ENCODE assay signal across 16 cellular contexts in the genomic region with DNA sequence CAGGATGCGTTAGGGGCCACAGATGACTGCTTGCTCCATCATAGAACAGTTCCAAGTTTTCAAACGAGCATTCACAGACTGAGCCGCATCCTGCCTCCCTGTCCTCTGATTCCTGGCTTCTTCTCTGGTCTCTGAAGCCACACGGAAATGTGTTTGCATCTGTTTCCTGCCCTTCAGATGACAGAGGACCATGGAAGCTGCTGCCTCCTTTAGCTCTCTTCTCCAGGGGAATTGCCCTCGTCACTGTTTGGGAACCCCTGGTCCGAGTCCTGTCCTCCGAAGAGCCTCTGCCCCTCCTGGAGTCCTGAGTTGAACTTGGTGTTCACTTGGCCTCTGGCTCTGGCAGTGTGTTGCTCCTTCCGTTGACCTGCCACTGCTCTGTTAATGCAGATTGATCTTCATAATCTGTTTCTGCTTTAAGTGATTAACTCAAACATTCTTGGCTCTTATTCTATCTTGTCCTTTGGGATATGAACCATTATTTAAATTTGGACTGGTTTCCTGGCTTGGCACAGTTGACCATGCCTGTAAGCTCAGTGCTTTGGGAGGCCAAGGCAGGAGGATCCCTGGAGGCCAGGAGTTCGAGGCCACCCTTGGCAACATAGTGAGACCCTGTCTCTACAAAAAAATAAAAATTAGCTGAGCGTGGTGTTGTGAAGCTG.
DNase-seq lines count a peak whose midpoint lies in the region; ATAC-seq and TF ChIP-seq lines count a peak whose summit lies in the region.
"Had no signal": no experiment of that assay in that cellular context is flagged by ENCODE, and none has a peak within 500 bp of the region (broad histone marks: within the 10 kb centered on the region; RNA-seq: fewer than 3 reads in every experiment).

No MANE protein-coding gene starts in this region.

- H3K4me2 ChIP-seq in SK-N-SH (no peak overlapping the region), parathyroid adenoma (ENCODE audit: low read length) (no peak overlapping the region)

- H4K20me1 ChIP-seq in SK-N-SH (ENCODE audit: insufficient read depth) = no peaks in the 10 kb centered on the region

- H3K27ac ChIP-seq in SK-N-SH (ENCODE audit: low read depth in 2 of 2, low read length in 1 of 2) (no peak overlapping the region; a peak in 1 of 4 replicates), left ventricle myocardium inferior (replicated peaks) (peak overlapping the region; percentile 83), parathyroid adenoma (peak overlapping the region; percentile 60), uterus (peak overlapping the region; percentile 44 to 62)
- H3K27ac ChIP-seq: 22Rv1 had no signal

- TF ChIP-seq CTCF in SK-N-SH (IDR thresholded peaks at IDR 0.05) (no peak), left ventricle myocardium inferior (IDR thresholded peaks at IDR 0.05; ENCODE audit: borderline replicate concordance) (no peak), parathyroid adenoma (IDR thresholded peaks at IDR 0.05) (no peak), uterus (IDR thresholded peaks at IDR 0.05) (no peak), GM13976 (IDR thresholded peaks at IDR 0.05; ENCODE audit: borderline replicate concordance, control extremely low read depth, extremely low read depth, insufficient read depth, missing control alignments) (no peak)

- H3F3A ChIP-seq in SK-N-SH (replicated peaks; ENCODE audit: insufficient read depth) = peaks cover 9% of the 10 kb centered on the region

- H3K79me2 ChIP-seq in SK-N-SH (ENCODE audit: insufficient read depth) (no peaks in the 10 kb centered on the region), parathyroid adenoma (no peaks in the 10 kb centered on the region)

- no peaks in the 10 kb centered on the region for H3K27me3 ChIP-seq in SK-N-SH (ENCODE audit: insufficient read depth)
- H3K27me3 ChIP-seq in left ventricle myocardium inferior (ENCODE audit: low read depth) = no peaks in the 10 kb centered on the region
- H3K27me3 ChIP-seq in parathyroid adenoma (ENCODE audit: control insufficient read depth, insufficient read depth, low read length) = no peaks in the 10 kb centered on the region
- no peaks in the 10 kb centered on the region for H3K27me3 ChIP-seq in uterus

- H3K9me2 ChIP-seq in SK-N-SH = no peaks in the 10 kb centered on the region

- no peak; the same call in 2 of the 3 replicates for ATAC-seq in SK-N-SH treated with all-trans-retinoic acid at 6 μM for 48 hours
- ATAC-seq: mucosa of descending colon had no signal

- no peak overlapping the region for H3K4me3 ChIP-seq in SK-N-SH (ENCODE audit: low read depth in 2 of 2, low read length in 1 of 2)
- H3K4me3 ChIP-seq in left ventricle myocardium inferior = peak overlapping the region; percentile 34
- H3K4me3 ChIP-seq in parathyroid adenoma (ENCODE audit: low read depth, low read length) = no peak overlapping the region
- no peak overlapping the region for H3K4me3 ChIP-seq in uterus
- H3K4me3 ChIP-seq: mucosa of descending colon had no signal

- intact Hi-C loops in left ventricle myocardium inferior (cut with micrococcal nuclease) (no loop called here), uterus (cut with DNase I; ENCODE audit: low total_unique reads) (no loop called here)

- DNase-seq in SK-N-SH = no peak
- DNase-seq in left ventricle myocardium inferior = no peak
- no peak for DNase-seq in uterus
- no peak for DNase-seq in SIG-M5 treated with dmso at 0.1 percent for 504 hours (lab: John Stamatoyannopoulos, UW; ENCODE audit: unreplicated experiment)
- DNase-seq in DMS53 (lab: John Stamatoyannopoulos, UW) = no peak
- DNase-seq in GM13976 (ENCODE audit: low spot score) = no peak
- DNase-seq: activated naive CD4-positive, alpha-beta T cell treated with anti-CD3 and anti-CD28 coated beads, Interleukin-2, amount 10 ng/mL, durations not matched to agents 7 days and 5 days; DND-41; effector memory CD4-positive, alpha-beta T cell; immature natural killer cell; mucosa of descending colon; NCI-H1436; T-helper 1 cell had no signal

- H3K9me3 ChIP-seq in SK-N-SH (no peaks in the 10 kb centered on the region), left ventricle myocardium inferior (replicated peaks) (no peaks in the 10 kb centered on the region), parathyroid adenoma (ENCODE audit: control insufficient read depth, low read length) (no peaks in the 10 kb centered on the region), uterus (no peaks in the 10 kb centered on the region)
- H3K9me3 ChIP-seq: mucosa of descending colon had no signal

- in situ Hi-C loops in GM13976 (cut with MboI; ENCODE audit: low sequenced_read_pairs, unreplicated experiment) = no loop called here

- WGBS in SK-N-SH (ENCODE audit: low lambda C conversion rate) = 82% methylated on average over 9 of the region's 10 CpGs

- CTCF ChIA-PET in SK-N-SH (lab: Yijun Ruan, JAX) = interaction anchor here (1.0 to 2.1 kb wide), 3 partner anchors 124 to 727 kb away, joined by 3 to 8 read pairs (median 4); a partner anchor contains a TSS

- H2AFZ ChIP-seq in SK-N-SH (ENCODE audit: low read depth) (no peak overlapping the region), parathyroid adenoma (no peak overlapping the region)

- no peak for TF ChIP-seq EP300 in SK-N-SH (IDR thresholded peaks at IDR 0.05; ENCODE audit: borderline replicate concordance in 1 of 2, low read depth in 1 of 2, low read length in 1 of 2)

- POLR2A ChIA-PET in SK-N-SH (lab: Yijun Ruan, JAX) = interaction anchor here (0.6 kb wide), 1 partner anchor 148 kb away, joined by 4 read pairs; no protein-coding TSS in a partner anchor

- no peak for TF ChIP-seq POLR2A in uterus (IDR thresholded peaks at IDR 0.05)

- H3K4me1 ChIP-seq in SK-N-SH (ENCODE audit: control insufficient read depth in 1 of 2, insufficient read depth in 2 of 2, low read depth in 1 of 2, low read length in 1 of 2) (peaks cover 7 to 37% of the 10 kb centered on the region in 2 experiments; a peak in 3 of 4 replicates), left ventricle myocardium inferior (peaks cover 52% of the 10 kb centered on the region), parathyroid adenoma (no peaks in the 10 kb centered on the region), uterus (peaks cover 1 to 3% of the 10 kb centered on the region in 2 donors)

- H3K36me3 ChIP-seq in SK-N-SH (replicated peaks in 1 of 2; ENCODE audit: control insufficient read depth in 1 of 2, insufficient read depth in 2 of 2, low read length in 1 of 2) (no peaks in the 10 kb centered on the region), left ventricle myocardium inferior (peaks cover 43% of the 10 kb centered on the region), parathyroid adenoma (ENCODE audit: control insufficient read depth, insufficient read depth, low read length) (no peaks in the 10 kb centered on the region), uterus (no peaks in the 10 kb centered on the region)

- H3K9ac ChIP-seq in SK-N-SH = no peak overlapping the region
- H3K9ac ChIP-seq in parathyroid adenoma = no peak overlapping the region

- no peak for TF ChIP-seq RAD21 in SK-N-SH (IDR thresholded peaks at IDR 0.05; ENCODE audit: low read length)

TF ChIP-seq in SK-N-SH treated with all-trans-retinoic acid at 6 μM for 48 hours, 23 proteins besides CTCF, POLR2A, EP300 and RAD21:
- TF ChIP-seq RARB (CRISPR knock-in tag; IDR thresholded peaks at IDR 0.05) (no peak), ISL1 (CRISPR knock-in tag; IDR thresholded peaks at IDR 0.05) (peak; percentile 36; the same call in 1 of the 2 replicates)

TF ChIP-seq in SK-N-SH, 30 proteins besides CTCF, POLR2A, EP300 and RAD21:
- TF ChIP-seq, protein P1, sequence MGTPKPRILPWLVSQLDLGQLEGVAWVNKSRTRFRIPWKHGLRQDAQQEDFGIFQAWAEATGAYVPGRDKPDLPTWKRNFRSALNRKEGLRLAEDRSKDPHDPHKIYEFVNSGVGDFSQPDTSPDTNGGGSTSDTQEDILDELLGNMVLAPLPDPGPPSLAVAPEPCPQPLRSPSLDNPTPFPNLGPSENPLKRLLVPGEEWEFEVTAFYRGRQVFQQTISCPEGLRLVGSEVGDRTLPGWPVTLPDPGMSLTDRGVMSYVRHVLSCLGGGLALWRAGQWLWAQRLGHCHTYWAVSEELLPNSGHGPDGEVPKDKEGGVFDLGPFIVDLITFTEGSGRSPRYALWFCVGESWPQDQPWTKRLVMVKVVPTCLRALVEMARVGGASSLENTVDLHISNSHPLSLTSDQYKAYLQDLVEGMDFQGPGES (IDR thresholded peaks at IDR 0.05; ENCODE audit: low read depth, low read length) = no peak
- TF ChIP-seq RXRA (IDR thresholded peaks at IDR 0.05; ENCODE audit: borderline replicate concordance, low read depth) (no peak), YY1 (IDR thresholded peaks at IDR 0.05; ENCODE audit: low read depth) (no peak), ELF1 (IDR thresholded peaks at IDR 0.05) (no peak), TCF12 (IDR thresholded peaks at IDR 0.05) (no peak), SMC3 (IDR thresholded peaks at IDR 0.05; ENCODE audit: low read depth, low read length) (no peak), RFX5 (IDR thresholded peaks at IDR 0.05; ENCODE audit: low read length) (no peak), MXI1 (IDR thresholded peaks at IDR 0.05; ENCODE audit: low read depth, low read length) (no peak), TEAD4 (IDR thresholded peaks at IDR 0.05; ENCODE audit: borderline replicate concordance, insufficient read depth) (no peak), RCOR1 (IDR thresholded peaks at IDR 0.05; ENCODE audit: low read length) (no peak), GATA2 (CRISPR knock-in tag; IDR thresholded peaks at IDR 0.05) (no peak), TAF1 (IDR thresholded peaks at IDR 0.05; ENCODE audit: borderline replicate concordance, low read depth, low read length) (no peak)
- TF ChIP-seq, protein P2, sequence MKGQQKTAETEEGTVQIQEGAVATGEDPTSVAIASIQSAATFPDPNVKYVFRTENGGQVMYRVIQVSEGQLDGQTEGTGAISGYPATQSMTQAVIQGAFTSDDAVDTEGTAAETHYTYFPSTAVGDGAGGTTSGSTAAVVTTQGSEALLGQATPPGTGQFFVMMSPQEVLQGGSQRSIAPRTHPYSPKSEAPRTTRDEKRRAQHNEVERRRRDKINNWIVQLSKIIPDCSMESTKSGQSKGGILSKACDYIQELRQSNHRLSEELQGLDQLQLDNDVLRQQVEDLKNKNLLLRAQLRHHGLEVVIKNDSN (IDR thresholded peaks at IDR 0.05; ENCODE audit: borderline replicate concordance, low read depth) = no peak
- TF ChIP-seq, protein P3, sequence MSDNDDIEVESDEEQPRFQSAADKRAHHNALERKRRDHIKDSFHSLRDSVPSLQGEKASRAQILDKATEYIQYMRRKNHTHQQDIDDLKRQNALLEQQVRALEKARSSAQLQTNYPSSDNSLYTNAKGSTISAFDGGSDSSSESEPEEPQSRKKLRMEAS (IDR thresholded peaks at IDR 0.05; ENCODE audit: low read depth) = no peak

Comparison
In these comparisons a context has a peak if more than half of its experiments do, and no peak if none do; other contexts are left out.
1. H3K27ac ChIP-seq: peak in left ventricle myocardium inferior (single experiment), parathyroid adenoma (single experiment) and uterus (2 of 2); none in SK-N-SH (0 of 2).